8 cellular contexts compared by ENCODE assay signal in genomic region chr10:93921338-93921737, GRCh38. TPM values are rescaled to one million over a fixed set of nuclear protein-coding genes. Genes with fewer than 3 reads are reported as not detected.
DNase-seq lines count a peak whose midpoint lies in the region; ATAC-seq, FAIRE-seq and TF ChIP-seq lines count a peak whose summit lies in the region.

No MANE protein-coding gene starts in this region.

- FAIRE-seq in GM12892 (lab: Jason Lieb, UNC) = peak; percentile 40

- ATAC-seq in HG02938 (IDR thresholded peaks at IDR 0.05; ENCODE audit: unreplicated experiment) = no peak
- no peak for ATAC-seq in GM21825 (IDR thresholded peaks at IDR 0.05; ENCODE audit: unreplicated experiment)
- no peak for ATAC-seq in GM19397 (IDR thresholded peaks at IDR 0.05; ENCODE audit: unreplicated experiment)

- DNase-seq in GM12892 (ENCODE audit: insufficient read length) (no peak), foreskin melanocyte (peak; percentile 7), NCI-H774 (lab: John Stamatoyannopoulos, UW) (no peak)
- peak; percentile 45 for DNase-seq in activated CD4-positive, alpha-beta T cell treated with anti-CD3 and anti-CD28 coated beads for 48 hours

- H3K27ac ChIP-seq in 22Rv1 = no peak overlapping the region

- TF ChIP-seq POLR2A in GM12892 (IDR thresholded peaks at IDR 0.05; ENCODE audit: low read depth, low read length) = no peak

- peak; percentile 78 for TF ChIP-seq CTCF in 22Rv1 (IDR thresholded peaks at IDR 0.05)

RNA-seq across cellular contexts. Expression of gene SLC35G1, which starts 27.6 kb away (rescaled TPM):
- 2.7 TPM for polyA plus RNA-seq in GM12892 (2012; ENCODE audit: missing spikeins)

Comparison
In these comparisons a context has a peak if more than half of its experiments do, and no peak if none do; other contexts are left out.
1. DNase-seq: peak in activated CD4-positive, alpha-beta T cell treated with anti-CD3 and anti-CD28 coated beads for 48 hours (single experiment) and foreskin melanocyte (single experiment); none in GM12892 (single experiment) and NCI-H774 (single experiment).